In the genomic region with DNA sequence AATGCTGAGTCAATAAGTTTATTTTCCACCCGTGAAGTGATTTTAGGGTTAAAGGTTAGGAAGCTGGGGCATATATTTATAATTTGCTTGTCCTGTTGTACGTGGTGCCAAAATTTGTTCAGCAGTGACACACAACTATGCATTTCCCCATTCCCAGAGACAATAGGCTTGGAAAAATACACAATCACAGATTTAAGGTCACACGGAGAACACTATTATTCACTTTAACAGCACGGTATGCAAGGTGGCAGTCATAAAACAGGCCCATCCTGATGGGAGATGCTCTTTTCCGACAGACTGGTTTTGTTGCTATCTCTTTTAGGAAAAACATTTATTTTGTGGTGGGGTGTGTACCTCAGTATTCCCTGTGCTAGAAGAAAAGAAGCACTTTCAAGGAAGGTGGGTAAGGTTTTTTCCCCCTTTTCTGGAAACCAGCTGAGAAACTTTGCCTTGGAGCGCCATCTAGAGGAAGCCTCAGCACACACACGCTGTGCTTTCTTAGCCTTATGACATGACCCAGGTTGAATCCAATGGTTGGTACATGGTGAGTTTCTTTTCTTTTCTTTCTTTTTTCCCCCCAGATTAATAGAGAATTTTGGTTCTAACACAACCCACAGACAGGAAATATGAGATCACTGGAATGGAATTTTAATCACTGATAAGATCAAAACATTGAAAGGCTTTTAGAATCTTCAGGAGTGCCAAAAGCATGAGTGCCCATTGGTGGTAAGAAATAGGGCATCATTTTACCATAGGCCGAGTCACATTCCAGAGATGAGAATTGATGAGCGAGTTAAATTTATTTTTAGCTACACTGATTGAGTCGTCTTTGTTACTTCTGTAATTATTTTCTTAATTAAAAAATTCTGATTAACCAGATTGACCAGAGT, we compare ENCODE assay signal across 8 cellular contexts.
DNase-seq lines count a peak whose midpoint lies in the region; ATAC-seq, FAIRE-seq and TF ChIP-seq lines count a peak whose summit lies in the region.

No MANE protein-coding gene starts in this region.

- FAIRE-seq in bronchial epithelial cell (lab: Jason Lieb, UNC), result no peak

- H3K36me3 Mint-ChIP-seq in CD4-positive, CD25-positive, alpha-beta regulatory T cell, result no peaks in the 10 kb centered on the region

- no peaks in the 10 kb centered on the region for H3K9me3 Mint-ChIP-seq in CD4-positive, CD25-positive, alpha-beta regulatory T cell

- no peak overlapping the region for H3K4me3 ChIP-seq in CD4-positive, CD25-positive, alpha-beta regulatory T cell (ENCODE audit: low read depth, low read length)
- H3K4me3 ChIP-seq in bronchial epithelial cell (ENCODE audit: low read depth, low read length), result no peak overlapping the region
- no peak overlapping the region for H3K4me3 ChIP-seq in kidney epithelial cell (ENCODE audit: low read depth, low read length)
- H3K4me3 ChIP-seq in coronary artery, result no peak overlapping the region

- H3K27ac Mint-ChIP-seq in CD4-positive, CD25-positive, alpha-beta regulatory T cell, result no peak overlapping the region

- ATAC-seq in CD4-positive, CD25-positive, alpha-beta regulatory T cell (ENCODE audit: low read depth in 2 of 2), result no peak
- peak; percentile 71 for ATAC-seq in GM21390 (IDR thresholded peaks at IDR 0.05; ENCODE audit: unreplicated experiment)

- H3K4me1 ChIP-seq in CD4-positive, CD25-positive, alpha-beta regulatory T cell (ENCODE audit: control insufficient read depth, insufficient read depth, low read length, poor library complexity, severe bottlenecking), result no peaks in the 10 kb centered on the region

- peak; percentile 90 for TF ChIP-seq CTCF in bronchial epithelial cell (IDR thresholded peaks at IDR 0.05; ENCODE audit: insufficient read depth, low read length, severe bottlenecking)
- TF ChIP-seq CTCF in kidney epithelial cell (IDR thresholded peaks at IDR 0.05; ENCODE audit: insufficient read depth, low read length, poor library complexity, severe bottlenecking), result peak; percentile 88
- no peak for TF ChIP-seq CTCF in coronary artery (IDR thresholded peaks at IDR 0.05)

- H3K27ac ChIP-seq in CD4-positive, CD25-positive, alpha-beta regulatory T cell (ENCODE audit: insufficient read depth, low read length, poor library complexity, severe bottlenecking), result no peak overlapping the region
- H3K27ac ChIP-seq in coronary artery, result no peak overlapping the region

- H3K4me1 Mint-ChIP-seq in CD4-positive, CD25-positive, alpha-beta regulatory T cell, result no peaks in the 10 kb centered on the region

- H3K4me3 Mint-ChIP-seq in CD4-positive, CD25-positive, alpha-beta regulatory T cell, result no peak overlapping the region

- no peaks in the 10 kb centered on the region for H3K9me3 ChIP-seq in CD4-positive, CD25-positive, alpha-beta regulatory T cell (ENCODE audit: control insufficient read depth in 2 of 2, low read length in 2 of 2)

- DNase-seq in CD4-positive, CD25-positive, alpha-beta regulatory T cell, result peak; percentile 3 to 47 (median 20)
- peak; percentile 1 for DNase-seq in NCI-H1048 (lab: John Stamatoyannopoulos, UW)
- peak; percentile 5 for DNase-seq in T1000 (lab: John Stamatoyannopoulos, UW)
- peak; percentile 39 for DNase-seq in bronchial epithelial cell (ENCODE audit: low read depth)
- DNase-seq in kidney epithelial cell (ENCODE audit: low read depth), result peak; percentile 10
- DNase-seq in stimulated activated CD4-positive, alpha-beta T cell treated with anti-CD3 and anti-CD28 coated beads, Interleukin-4, amount 100 ng/mL, for 24 hours, result peak; percentile 38
- DNase-seq in coronary artery (ENCODE audit: low spot score), result no peak

- peaks cover 20% of the 10 kb centered on the region for H3K27me3 Mint-ChIP-seq in CD4-positive, CD25-positive, alpha-beta regulatory T cell

- H3K27me3 ChIP-seq in CD4-positive, CD25-positive, alpha-beta regulatory T cell (ENCODE audit: control insufficient read depth, insufficient read depth, low read length), result peaks cover 8% of the 10 kb centered on the region
- peaks cover 3% of the 10 kb centered on the region for H3K27me3 ChIP-seq in bronchial epithelial cell (ENCODE audit: control insufficient read depth, insufficient read depth, low read length)
- no peaks in the 10 kb centered on the region for H3K27me3 ChIP-seq in kidney epithelial cell (ENCODE audit: control insufficient read depth, insufficient read depth, low read length)

- H3K36me3 ChIP-seq in CD4-positive, CD25-positive, alpha-beta regulatory T cell (ENCODE audit: control insufficient read depth, insufficient read depth, low read length), result no peaks in the 10 kb centered on the region
- H3K36me3 ChIP-seq in bronchial epithelial cell (ENCODE audit: control insufficient read depth, insufficient read depth, low read length), result no peaks in the 10 kb centered on the region
- no peaks in the 10 kb centered on the region for H3K36me3 ChIP-seq in kidney epithelial cell (ENCODE audit: control insufficient read depth, insufficient read depth, low read length)
